In genomic region chr1:94873520-94874351, GRCh38 we compare ENCODE assay signal across 10 cellular contexts. TPM values are rescaled to one million over a fixed set of nuclear protein-coding genes. Genes with fewer than 3 reads are reported as not detected.
DNase-seq lines count a peak whose midpoint lies in the region; ATAC-seq and TF ChIP-seq lines count a peak whose summit lies in the region.
"Had no signal": no experiment of that assay in that cellular context is flagged by ENCODE, and none has a peak within 500 bp of the region (broad histone marks: within the 10 kb centered on the region; RNA-seq: fewer than 3 reads in every experiment).

No MANE protein-coding gene starts in this region.

- H3K27ac ChIP-seq in VCaP (peak overlapping the region; percentile 88), left lung (no peak overlapping the region)
- H3K27ac ChIP-seq: adrenal gland had no signal

- DNase-seq in DMS53 (lab: John Stamatoyannopoulos, UW): peak; percentile 91
- DNase-seq in left lung: no peak
- no peak for DNase-seq in SIG-M5 treated with dmso at 0.1 percent for 504 hours (lab: John Stamatoyannopoulos, UW; ENCODE audit: unreplicated experiment)
- DNase-seq: Calu3 had no signal

- H3K4me3 ChIP-seq in left lung: no peak overlapping the region
- H3K4me3 ChIP-seq: adrenal gland had no signal

- intact Hi-C loops in left lung (cut with DNase I): no loop called here

- TF ChIP-seq CTCF in VCaP (conservative IDR thresholded peaks at IDR 0.05): no peak
- no peak for TF ChIP-seq CTCF in left lung (IDR thresholded peaks at IDR 0.05)

- no peaks in the 10 kb centered on the region for H3K36me3 ChIP-seq in left lung
- H3K36me3 ChIP-seq: adrenal gland had no signal

- no peaks in the 10 kb centered on the region for H3K27me3 ChIP-seq in left lung
- H3K27me3 ChIP-seq: adrenal gland had no signal

- no peaks in the 10 kb centered on the region for H3K9me3 ChIP-seq in left lung
- H3K9me3 ChIP-seq: adrenal gland had no signal

- ATAC-seq in HG03432 (IDR thresholded peaks at IDR 0.05; ENCODE audit: unreplicated experiment): peak; percentile 83
- ATAC-seq in left lung: peak; percentile 30
- no peak for ATAC-seq in HG03378 (IDR thresholded peaks at IDR 0.05; ENCODE audit: unreplicated experiment)
- ATAC-seq in HG03108 (IDR thresholded peaks at IDR 0.05; ENCODE audit: unreplicated experiment): no peak
- no peak for ATAC-seq in GM21381 (IDR thresholded peaks at IDR 0.05; ENCODE audit: unreplicated experiment)

- H3K4me1 ChIP-seq in left lung: no peaks in the 10 kb centered on the region

RNA-seq across cellular contexts. Expression of gene CNN3, which starts 53.2 kb away (rescaled TPM):
- total RNA-seq in left lung: 100 to 1,000 TPM; 239 to 290 TPM

RNA-seq across cellular contexts. Expression of gene SLC44A3, which starts 53.6 kb away (rescaled TPM):
- total RNA-seq in left lung: 10 to 100 TPM; 14.1 to 38.4 TPM

Comparison
In these comparisons a context has a peak if more than half of its experiments do, and no peak if none do; other contexts are left out.
1. ATAC-seq: peak in HG03432 (single experiment) and left lung (single experiment); none in HG03378 (single experiment), HG03108 (single experiment) and GM21381 (single experiment).